ENCODE assay signal across 8 cellular contexts in genomic region chr7:151012921-151013347, GRCh38. TPM values are rescaled to one million over a fixed set of nuclear protein-coding genes. Genes with fewer than 3 reads are reported as not detected.
DNase-seq lines count a peak whose midpoint lies in the region; TF ChIP-seq lines count a peak whose summit lies in the region.

No MANE protein-coding gene starts in this region.

- peak overlapping the region; percentile 53 for H3K27ac ChIP-seq in colonic mucosa

- intact Hi-C loops in colonic mucosa (cut with DNase I): no loop called here

- H3K27me3 ChIP-seq in colonic mucosa: no peaks in the 10 kb centered on the region

- H3K9me3 ChIP-seq in colonic mucosa: no peaks in the 10 kb centered on the region

- no peak overlapping the region for H3K4me3 ChIP-seq in colonic mucosa

- no peak for TF ChIP-seq CTCF in colonic mucosa (IDR thresholded peaks at IDR 0.05)

- no peaks in the 10 kb centered on the region for H3K36me3 ChIP-seq in colonic mucosa

- DNase-seq in NCI-H748 (lab: John Stamatoyannopoulos, UW; ENCODE audit: unreplicated experiment) (peak; percentile 48), NCI-H748 treated with DMSO at 0.1 percent for 48 hours (lab: John Stamatoyannopoulos, UW) (no peak), NCI-H526 (lab: John Stamatoyannopoulos, UW) (peak; percentile 52 to 88), colonic mucosa (no peak), myocyte (ENCODE audit: low read depth) (peak; percentile 31), NCI-H2107 (lab: John Stamatoyannopoulos, UW) (no peak), NCI-H1048 (lab: John Stamatoyannopoulos, UW) (no peak), NCI-H187 treated with DMSO at 0.1 percent for 48 hours (lab: John Stamatoyannopoulos, UW) (no peak)

- H3K9ac ChIP-seq in colonic mucosa (ENCODE audit: low read depth in 2 of 2, low read length in 2 of 2): no peak overlapping the region

- H3K4me1 ChIP-seq in colonic mucosa: no peaks in the 10 kb centered on the region

RNA-seq across cellular contexts. Expression of gene ATG9B, which starts 11.4 kb away (rescaled TPM):
- 1 to 10 TPM in 1 of 2 donors, under 1 TPM in 1; 0.66 to 1.2 TPM for total RNA-seq in colonic mucosa
- 0.11 and 0.21 TPM in 2 replicates for total RNA-seq in myocyte
- 0.57 TPM for polyA plus RNA-seq in myocyte (2012)

RNA-seq across cellular contexts. Expression of gene ABCB8, which starts 15.3 kb away (rescaled TPM):
- total RNA-seq in colonic mucosa: 10 to 100 TPM; 26.7 to 59.5 TPM
- total RNA-seq in myocyte: 47.8 and 53.0 TPM in 2 replicates
- polyA plus RNA-seq in myocyte (2012): 55.2 TPM

RNA-seq across cellular contexts. Expression of gene NOS3, which starts 22.1 kb away (rescaled TPM):
- 1 to 10 TPM; 4.0 to 4.2 TPM for total RNA-seq in colonic mucosa
- total RNA-seq in myocyte: not detected in 2 replicates
- not detected for polyA plus RNA-seq in myocyte (2012)

RNA-seq across cellular contexts. Expression of gene KCNH2, which starts 34.8 kb away (rescaled TPM):
- total RNA-seq in colonic mucosa (1 to 10 TPM; 3.3 to 8.8 TPM), myocyte (6.9 and 8.7 TPM in 2 replicates)
- 2.3 TPM for polyA plus RNA-seq in myocyte (2012)

RNA-seq across cellular contexts. Expression of gene ASIC3, which starts 35.4 kb away (rescaled TPM):
- total RNA-seq in colonic mucosa (1 to 10 TPM; 1.0 to 2.2 TPM), myocyte (3.6 and 5.5 TPM in 2 replicates)
- polyA plus RNA-seq in myocyte (2012): 17.5 TPM

Comparison
In these comparisons a context has a peak if more than half of its experiments do, and no peak if none do; other contexts are left out.
1. DNase-seq: peak in NCI-H748 (single experiment), NCI-H526 (2 of 2) and myocyte (single experiment); none in NCI-H748 treated with DMSO at 0.1 percent for 48 hours (single experiment), colonic mucosa (single experiment), NCI-H2107 (single experiment), NCI-H1048 (single experiment) and NCI-H187 treated with DMSO at 0.1 percent for 48 hours (single experiment).